In the genomic region with DNA sequence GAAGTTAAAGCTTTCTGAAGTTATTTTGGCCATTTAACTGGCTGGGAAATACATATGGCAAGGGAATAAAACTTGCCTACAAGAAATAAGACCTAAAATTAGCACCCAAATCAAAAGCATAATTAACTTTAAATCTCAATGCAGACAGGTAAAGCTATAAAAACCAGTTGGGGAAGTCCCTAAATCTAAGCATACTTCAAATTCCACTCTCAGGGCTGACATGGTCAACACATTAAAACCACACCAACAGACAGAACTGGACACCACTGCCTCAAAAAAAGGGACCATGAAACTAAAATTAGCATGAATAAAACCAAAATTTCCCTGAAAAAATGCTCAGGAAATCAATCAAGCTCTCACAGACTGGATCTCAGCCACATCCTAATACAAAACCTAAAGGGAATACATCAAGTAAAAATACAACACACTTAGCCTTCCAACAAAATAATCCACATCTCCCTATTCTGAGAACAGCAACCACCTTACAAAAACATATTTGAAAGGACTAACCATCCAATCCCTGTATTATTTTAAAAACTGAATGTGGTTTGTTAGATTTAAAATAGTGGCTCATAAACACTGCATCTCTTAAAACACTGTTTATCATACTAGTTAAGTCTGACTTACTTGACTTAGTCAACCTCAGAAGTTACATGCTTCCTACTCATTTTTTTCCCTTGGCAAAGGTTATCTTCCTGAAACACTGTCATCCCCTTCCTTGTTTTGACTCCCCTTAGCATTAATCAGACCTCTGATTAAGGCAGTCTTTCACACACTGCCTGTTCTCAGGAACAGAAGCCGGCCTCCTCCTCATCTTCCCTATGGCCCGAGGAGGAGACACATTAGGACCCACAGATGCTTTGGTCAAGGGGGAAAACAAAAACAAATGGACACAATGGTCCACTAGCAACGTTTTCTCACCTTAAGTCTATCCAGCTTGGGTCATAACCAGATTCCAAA, we compare ENCODE assay signal across 9 cellular contexts. TPM values are rescaled to one million over a fixed set of nuclear protein-coding genes. Genes with fewer than 3 reads are reported as not detected.
A peak's percentile ranks its signal among the peaks of the same experiment; 100 is the strongest.
DNase-seq lines count a peak whose midpoint lies in the region; ATAC-seq and TF ChIP-seq lines count a peak whose summit lies in the region.
"Had no signal": no experiment of that assay in that cellular context is flagged by ENCODE, and none has a peak within 500 bp of the region (broad histone marks: within the 10 kb centered on the region; RNA-seq: fewer than 3 reads in every experiment).

No MANE protein-coding gene starts in this region.

- peak overlapping the region; percentile 13 for H3K4me3 ChIP-seq in A673 (ENCODE audit: low read depth, low read length, poor library complexity, severe bottlenecking)
- H3K4me3 ChIP-seq in HUES48 (ENCODE audit: low read depth, low read length): peak overlapping the region; percentile 99
- H3K4me3 ChIP-seq in brain microvascular endothelial cell (ENCODE audit: low read depth, low read length): peak overlapping the region; percentile 10

- peaks cover 68% of the 10 kb centered on the region for H3K4me1 Mint-ChIP-seq in memory B cell

- H3K4me3 Mint-ChIP-seq in memory B cell: peak overlapping the region; percentile 73

- H3K27me3 ChIP-seq in A673 (replicated peaks; ENCODE audit: insufficient read depth, low read depth, low read length, poor library complexity) (no peaks in the 10 kb centered on the region), HUES48 (ENCODE audit: control insufficient read depth, insufficient read depth, low read length) (no peaks in the 10 kb centered on the region), brain microvascular endothelial cell (replicated peaks) (no peaks in the 10 kb centered on the region)

- H3K9me3 ChIP-seq in A673 (ENCODE audit: low read depth, low read length, poor library complexity, severe bottlenecking) (no peaks in the 10 kb centered on the region), HUES48 (ENCODE audit: control insufficient read depth, insufficient read depth, low read length) (no peaks in the 10 kb centered on the region)

- H3K4me1 ChIP-seq in A673 (ENCODE audit: insufficient read depth, low read length, poor library complexity, severe bottlenecking) (peaks cover 76% of the 10 kb centered on the region), HUES48 (ENCODE audit: control insufficient read depth, insufficient read depth, low read length) (peaks cover 71% of the 10 kb centered on the region)

- POLR2A ChIA-PET in A673 (lab: Charles Lee; ENCODE audit: low non-redundant PET): no interaction called here

- peak overlapping the region; percentile 46 for H3K27ac Mint-ChIP-seq in memory B cell

- H3K27ac ChIP-seq in A673 (ENCODE audit: low read depth, low read length, poor library complexity, severe bottlenecking) (no peak overlapping the region), HUES48 (ENCODE audit: low read depth, low read length) (peak overlapping the region; percentile 21), brain microvascular endothelial cell (peak overlapping the region; percentile 1)

- H3K27me3 Mint-ChIP-seq in memory B cell: no peaks in the 10 kb centered on the region

- intact Hi-C loops in A673 (cut with micrococcal nuclease; ENCODE audit: unreplicated experiment): no loop called here

- DNase-seq in A673 (ENCODE audit: low spot score): no peak
- DNase-seq in brain microvascular endothelial cell: no peak
- DNase-seq in memory B cell (ENCODE audit: low spot score in 2 of 2): no peak
- no peak for DNase-seq in stimulated activated CD4-positive, alpha-beta T cell treated with anti-CD3 and anti-CD28 coated beads, Interleukin-2, amount 100 ng/mL, for 24 hours
- no peak for DNase-seq in medulla oblongata (ENCODE audit: extremely low spot score)
- no peak for DNase-seq in NCI-H774 (lab: John Stamatoyannopoulos, UW)
- DNase-seq: T1000 had no signal

- CTCF ChIA-PET in A673 (lab: Charles Lee): interaction anchor here (1.6 kb wide), 1 partner anchor 270 kb away, joined by 4 read pairs; no protein-coding TSS in a partner anchor

- H3K36me3 ChIP-seq in A673 (ENCODE audit: insufficient read depth, low read length, poor library complexity, severe bottlenecking) (peaks cover 73% of the 10 kb centered on the region), HUES48 (ENCODE audit: control insufficient read depth, insufficient read depth, low read length) (peaks cover 80% of the 10 kb centered on the region), brain microvascular endothelial cell (replicated peaks) (peaks cover 23% of the 10 kb centered on the region)

- H3K9me3 Mint-ChIP-seq in memory B cell: no peaks in the 10 kb centered on the region

- in situ Hi-C loops in brain microvascular endothelial cell (cut with HindIII; ENCODE audit: low pct_ligation_motif_present, low sequenced_read_pairs): no loop called here

- no peak for ATAC-seq in memory B cell (ENCODE audit: low read depth)
- no peak for ATAC-seq in HG03097 (IDR thresholded peaks at IDR 0.05; ENCODE audit: low FRiP score, unreplicated experiment)

- TF ChIP-seq CTCF in A673 (conservative IDR thresholded peaks at IDR 0.05; ENCODE audit: low read depth, low read length): no peak
- TF ChIP-seq CTCF in brain microvascular endothelial cell (IDR thresholded peaks at IDR 0.05; ENCODE audit: low read depth, low read length, missing control alignments): no peak

- BruUV-seq in A673 (replicated peaks; lab: Mats Ljungman, UMichigan): no TSS peak

- H3K9ac ChIP-seq in HUES48 (ENCODE audit: low read depth, low read length): no peak overlapping the region

- H3K36me3 Mint-ChIP-seq in memory B cell: peaks cover 24% of the 10 kb centered on the region

RNA-seq across cellular contexts. Expression of a gene that starts 8.3 kb away (rescaled TPM):
- total RNA-seq in A673 (2021): 328 and 339 TPM in 2 replicates

Comparison
In these comparisons a context has a peak if more than half of its experiments do, and no peak if none do; other contexts are left out.
1. H3K4me3 ChIP-seq: peak in every context shown above with its lines; median percentile 99 in HUES48; 13 in A673; 10 in brain microvascular endothelial cell.